ENCODE assay signal across 13 cellular contexts in genomic region chr1:21903638-21904474, GRCh38. TPM values are rescaled to one million over a fixed set of nuclear protein-coding genes. Genes with fewer than 3 reads are reported as not detected.
DNase-seq lines count a peak whose midpoint lies in the region; ATAC-seq and TF ChIP-seq lines count a peak whose summit lies in the region.
"Had no signal": no experiment of that assay in that cellular context is flagged by ENCODE, and none has a peak within 500 bp of the region (broad histone marks: within the 10 kb centered on the region; RNA-seq: fewer than 3 reads in every experiment).

No MANE protein-coding gene starts in this region.

- H3K27me3 ChIP-seq in neuronal stem cell (ENCODE audit: control insufficient read depth in 3 of 3, insufficient read depth in 3 of 3, low read depth in 1 of 3, low read length in 3 of 3) = no peaks in the 10 kb centered on the region
- no peaks in the 10 kb centered on the region for H3K27me3 ChIP-seq in upper lobe of right lung

- H3K4me1 ChIP-seq in neuronal stem cell (ENCODE audit: control insufficient read depth in 2 of 2, insufficient read depth in 1 of 2, low read depth in 1 of 2, low read length in 2 of 2) (peaks cover 17 to 18% of the 10 kb centered on the region in 2 donors), upper lobe of right lung (peaks cover 94% of the 10 kb centered on the region)

- peak overlapping the region; percentile 65 for H3K18ac ChIP-seq in neuronal stem cell (ENCODE audit: low read length)

- H2BK5ac ChIP-seq in neuronal stem cell (ENCODE audit: low read length) = peak overlapping the region; percentile 67

- H2BK120ac ChIP-seq in neuronal stem cell (ENCODE audit: low read depth, low read length) = no peak overlapping the region

- no peak for TF ChIP-seq CTCF in upper lobe of right lung (IDR thresholded peaks at IDR 0.05)

- peak overlapping the region; percentile 33 for H2BK12ac ChIP-seq in neuronal stem cell (ENCODE audit: low read length)

- no peak overlapping the region for H4K8ac ChIP-seq in neuronal stem cell (ENCODE audit: low read depth, low read length)

- no peaks in the 10 kb centered on the region for H3K9me3 ChIP-seq in neuronal stem cell (replicated peaks in 1 of 2; ENCODE audit: control insufficient read depth in 2 of 2, insufficient read depth in 1 of 2, low read depth in 1 of 2, low read length in 2 of 2)
- no peaks in the 10 kb centered on the region for H3K9me3 ChIP-seq in upper lobe of right lung

- no CpG with 5 or more reads among the region's 27 CpGs for WGBS in neuronal stem cell (ENCODE audit: extremely low coverage in 2 of 2, insufficient read length in 2 of 2, insufficient replicate concordance in 1 of 2), 2 donors

- H3K4me3 ChIP-seq in neuronal stem cell (ENCODE audit: low read length in 2 of 2) (no peak overlapping the region), upper lobe of right lung (no peak overlapping the region)
- H3K4me3 ChIP-seq: GM23338 had no signal

- no peak overlapping the region for H2AFZ ChIP-seq in neuronal stem cell (ENCODE audit: low read length)
- H2AFZ ChIP-seq: GM23338 had no signal

- peaks cover 4% of the 10 kb centered on the region for H3K79me1 ChIP-seq in neuronal stem cell (ENCODE audit: low read depth, low read length)

- H3K27ac ChIP-seq in neuronal stem cell (replicated peaks; ENCODE audit: low read length) (no peak overlapping the region), upper lobe of right lung (peak overlapping the region; percentile 74)

- no peaks in the 10 kb centered on the region for H3K36me3 Mint-ChIP-seq in activated naive CD8-positive, alpha-beta T cell treated with anti-CD3 and anti-CD28 coated beads, Interleukin-2, amount 50 U/mL, for 24 hours (ENCODE audit: low read depth)
- H3K36me3 Mint-ChIP-seq in activated naive CD8-positive, alpha-beta T cell treated with anti-CD3 and anti-CD28 coated beads for 36 hours = no peaks in the 10 kb centered on the region
- H3K36me3 Mint-ChIP-seq in activated T-cell treated with anti-CD3 and anti-CD28 coated beads, Interleukin-2, amount 50 U/mL, for 4 hours (ENCODE audit: insufficient read depth) = no peaks in the 10 kb centered on the region
- H3K36me3 Mint-ChIP-seq: memory B cell, type B pancreatic cell had no signal

- H3K9ac ChIP-seq in neuronal stem cell (ENCODE audit: low read depth, low read length, poor library complexity) = no peak overlapping the region

- no peak overlapping the region for H3K23ac ChIP-seq in neuronal stem cell (ENCODE audit: low read depth, low read length, poor library complexity)

- H3K4me1 Mint-ChIP-seq in activated naive CD8-positive, alpha-beta T cell treated with anti-CD3 and anti-CD28 coated beads, Interleukin-2, amount 50 U/mL, for 24 hours = peaks cover 19% of the 10 kb centered on the region
- H3K4me1 Mint-ChIP-seq in activated naive CD8-positive, alpha-beta T cell treated with anti-CD3 and anti-CD28 coated beads for 36 hours = peaks cover 16% of the 10 kb centered on the region
- peaks cover 4% of the 10 kb centered on the region for H3K4me1 Mint-ChIP-seq in activated T-cell treated with anti-CD3 and anti-CD28 coated beads, Interleukin-2, amount 50 U/mL, for 4 hours (ENCODE audit: low read depth)
- H3K4me1 Mint-ChIP-seq: memory B cell had no signal

- no peaks in the 10 kb centered on the region for H3K9me3 Mint-ChIP-seq in activated naive CD8-positive, alpha-beta T cell treated with anti-CD3 and anti-CD28 coated beads, Interleukin-2, amount 50 U/mL, for 24 hours
- no peaks in the 10 kb centered on the region for H3K9me3 Mint-ChIP-seq in activated naive CD8-positive, alpha-beta T cell treated with anti-CD3 and anti-CD28 coated beads for 36 hours
- no peaks in the 10 kb centered on the region for H3K9me3 Mint-ChIP-seq in activated T-cell treated with anti-CD3 and anti-CD28 coated beads, Interleukin-2, amount 50 U/mL, for 4 hours
- H3K9me3 Mint-ChIP-seq: GM23338, memory B cell, type B pancreatic cell had no signal

- ATAC-seq in activated naive CD8-positive, alpha-beta T cell treated with anti-CD3 and anti-CD28 coated beads, Interleukin-2, amount 50 U/mL, for 24 hours = no peak
- ATAC-seq in esophagus mucosa (peak; percentile 1), upper lobe of right lung (no peak), GM18519 (IDR thresholded peaks at IDR 0.05; ENCODE audit: low FRiP score, unreplicated experiment) (no peak)
- ATAC-seq in activated T-cell treated with anti-CD3 and anti-CD28 coated beads, Interleukin-2, amount 50 U/mL, for 4 hours = no peak
- ATAC-seq: GM23338 had no signal

- peak overlapping the region; percentile 39 for H3K27ac Mint-ChIP-seq in activated naive CD8-positive, alpha-beta T cell treated with anti-CD3 and anti-CD28 coated beads, Interleukin-2, amount 50 U/mL, for 24 hours
- no peak overlapping the region for H3K27ac Mint-ChIP-seq in activated naive CD8-positive, alpha-beta T cell treated with anti-CD3 and anti-CD28 coated beads for 36 hours
- H3K27ac Mint-ChIP-seq: GM23338, memory B cell had no signal

- H2BK15ac ChIP-seq in neuronal stem cell (ENCODE audit: low read length) = peak overlapping the region; percentile 52

- no peak overlapping the region for H3K4me2 ChIP-seq in neuronal stem cell (ENCODE audit: insufficient read depth, low read length, poor library complexity, severe bottlenecking)
- H3K4me2 ChIP-seq: GM23338 had no signal

- peak overlapping the region; percentile 4 for H3K14ac ChIP-seq in neuronal stem cell (ENCODE audit: low read length)

- H3K36me3 ChIP-seq in neuronal stem cell (replicated peaks in 1 of 2; ENCODE audit: control insufficient read depth in 2 of 2, insufficient read depth in 2 of 2, low read length in 2 of 2) (no peaks in the 10 kb centered on the region), upper lobe of right lung (no peaks in the 10 kb centered on the region)

- DNase-seq in activated naive CD8-positive, alpha-beta T cell treated with anti-CD3 and anti-CD28 coated beads, Interleukin-2, amount 50 U/mL, for 24 hours = no peak
- no peak for DNase-seq in activated naive CD8-positive, alpha-beta T cell treated with anti-CD3 and anti-CD28 coated beads for 36 hours
- DNase-seq in neuronal stem cell (ENCODE audit: low spot score) (no peak), upper lobe of right lung (no peak), NCI-H345 treated with DMSO at 0.1 percent for 48 hours (lab: John Stamatoyannopoulos, UW; ENCODE audit: unreplicated experiment) (no peak)
- no peak for DNase-seq in activated T-cell treated with anti-CD3 and anti-CD28 coated beads, Interleukin-2, amount 50 U/mL, for 4 hours
- DNase-seq: effector CD4-positive, alpha-beta T cell; NCI-H446 treated with DMSO at 0.1 percent for 48 hours had no signal

- H3K27me3 Mint-ChIP-seq in activated naive CD8-positive, alpha-beta T cell treated with anti-CD3 and anti-CD28 coated beads, Interleukin-2, amount 50 U/mL, for 24 hours = no peaks in the 10 kb centered on the region
- no peaks in the 10 kb centered on the region for H3K27me3 Mint-ChIP-seq in activated naive CD8-positive, alpha-beta T cell treated with anti-CD3 and anti-CD28 coated beads for 36 hours
- H3K27me3 Mint-ChIP-seq in activated T-cell treated with anti-CD3 and anti-CD28 coated beads, Interleukin-2, amount 50 U/mL, for 4 hours (ENCODE audit: low read depth) = no peaks in the 10 kb centered on the region
- H3K27me3 Mint-ChIP-seq: type B pancreatic cell had no signal

- no peak overlapping the region for H3K4ac ChIP-seq in neuronal stem cell (ENCODE audit: low read length)

- H4K91ac ChIP-seq in neuronal stem cell (ENCODE audit: low read depth, low read length, poor library complexity) = no peak overlapping the region

- H3K4me3 Mint-ChIP-seq in activated naive CD8-positive, alpha-beta T cell treated with anti-CD3 and anti-CD28 coated beads, Interleukin-2, amount 50 U/mL, for 24 hours = no peak overlapping the region
- no peak overlapping the region for H3K4me3 Mint-ChIP-seq in activated naive CD8-positive, alpha-beta T cell treated with anti-CD3 and anti-CD28 coated beads for 36 hours
- H3K4me3 Mint-ChIP-seq in activated T-cell treated with anti-CD3 and anti-CD28 coated beads, Interleukin-2, amount 50 U/mL, for 4 hours = no peak overlapping the region
- H3K4me3 Mint-ChIP-seq: GM23338, memory B cell, type B pancreatic cell had no signal

- intact Hi-C loops in upper lobe of right lung (cut with DNase I) = no loop called here

- H2AK5ac ChIP-seq in neuronal stem cell (ENCODE audit: low read depth, low read length) = peak overlapping the region; percentile 63

RNA-seq across cellular contexts. Expression of gene HSPG2, which starts 33.3 kb away (rescaled TPM):
- 10 to 100 TPM; 11.0 to 11.6 TPM for total RNA-seq in activated naive CD8-positive, alpha-beta T cell treated with anti-CD3 and anti-CD28 coated beads for 36 hours
- 91.0 TPM for total RNA-seq in esophagus mucosa
- 11.0 TPM for polyA plus RNA-seq in neuronal stem cell (2013, experiment 1 of 2)
- 10.9 TPM for polyA plus RNA-seq in neuronal stem cell (2013, experiment 2 of 2)
- 393 TPM for total RNA-seq in upper lobe of right lung
- 1 to 10 TPM in 2 of 3 donors, under 1 TPM in 1; 0.92 to 1.7 (median 1.2) TPM for total RNA-seq in activated T-cell treated with anti-CD3 and anti-CD28 coated beads, Interleukin-2, amount 50 U/mL, for 4 hours

Comparison
In these comparisons a context has a peak if more than half of its experiments do, and no peak if none do; other contexts are left out.
1. RNA of gene HSPG2, which starts 33.3 kb away (total RNA-seq): 393 TPM in upper lobe of right lung (single experiment), 91.0 TPM in esophagus mucosa (single experiment) and 11.0 to 11.6 TPM in activated naive CD8-positive, alpha-beta T cell treated with anti-CD3 and anti-CD28 coated beads for 36 hours; 0.92 to 1.7 TPM in activated T-cell treated with anti-CD3 and anti-CD28 coated beads, Interleukin-2, amount 50 U/mL, for 4 hours; every median in the first group is over 4 times any median in the second.